ENCODE assay signal across 25 cellular contexts in genomic region chr1:109079240-109079622, GRCh38. TPM values are rescaled to one million over a fixed set of nuclear protein-coding genes. Genes with fewer than 3 reads are reported as not detected.
A peak's percentile ranks its signal among the peaks of the same experiment; 100 is the strongest.
DNase-seq lines count a peak whose midpoint lies in the region; ATAC-seq, FAIRE-seq and TF ChIP-seq lines count a peak whose summit lies in the region.
"Had no signal": no experiment of that assay in that cellular context is flagged by ENCODE, and none has a peak within 500 bp of the region (broad histone marks: within the 10 kb centered on the region; RNA-seq: fewer than 3 reads in every experiment).

No MANE protein-coding gene starts in this region.

- 95 to 100% methylated on average over 1 to 2 of the region's 2 CpGs for WGBS in H1 (ENCODE audit: extremely low coverage in 1 of 2, insufficient coverage in 1 of 2, insufficient read length in 1 of 2, insufficient replicate concordance in 2 of 2, low coverage in 1 of 2, low lambda C conversion rate in 2 of 2, missing lambda C conversion rate in 1 of 2), 2 experiments

- TF ChIP-seq CTCF in right atrium auricular region (IDR thresholded peaks at IDR 0.05) (no peak), H1 (IDR thresholded peaks at IDR 0.05; ENCODE audit: control extremely low read depth in 1 of 3, insufficient read depth in 1 of 3, low read depth in 1 of 3, low read length in 3 of 3) (no peak), parathyroid adenoma (IDR thresholded peaks at IDR 0.05) (no peak), upper lobe of right lung (IDR thresholded peaks at IDR 0.05) (no peak), brain microvascular endothelial cell (IDR thresholded peaks at IDR 0.05; ENCODE audit: low read depth, low read length, missing control alignments) (no peak)

- no peak overlapping the region for H4K8ac ChIP-seq in H1 (ENCODE audit: extremely low read depth, insufficient read depth, low read length)

- H2AFZ ChIP-seq in H1 (ENCODE audit: low read length): no peak overlapping the region; the same call in 1 of the 2 replicates
- H2AFZ ChIP-seq in parathyroid adenoma: no peak overlapping the region

- H3K4me1 ChIP-seq in right atrium auricular region (peaks cover 0 to 18% of the 10 kb centered on the region in 2 donors), H1 (replicated peaks in 1 of 4; ENCODE audit: control insufficient read depth in 3 of 4, insufficient read depth in 4 of 4, low read length in 3 of 4) (peaks cover 0 to 7% (median 3%) of the 10 kb centered on the region in 4 experiments; a peak in 5 of 7 replicates), parathyroid adenoma (no peaks in the 10 kb centered on the region), upper lobe of right lung (peaks cover 8% of the 10 kb centered on the region)

- no peak for ATAC-seq in upper lobe of right lung
- ATAC-seq in HG02588 (IDR thresholded peaks at IDR 0.05; ENCODE audit: unreplicated experiment): no peak
- ATAC-seq: activated CD8-positive, alpha-beta T cell treated with anti-CD3 and anti-CD28 coated beads for 36 hours; naive thymus-derived CD8-positive, alpha-beta T cell; stimulated activated naive B cell treated with anti-CD40 and anti-IgM and Interleukin-4, amounts not matched to agents 10 μg/mL and 1 μg/mL and 100 μg/mL, for 72 hours had no signal

- H2BK5ac ChIP-seq in H1 (ENCODE audit: low read depth, low read length): no peak overlapping the region

- POLR2A ChIA-PET in H1 (lab: Charles Lee; ENCODE audit: partially characterized antibody): interaction anchor here (1.3 to 5.5 kb wide), 2 partner anchors 12 to 21 kb away, joined by 4 to 34 read pairs; no protein-coding TSS in a partner anchor

- H3K4me2 ChIP-seq in H1 (ENCODE audit: insufficient read depth in 1 of 2, low read depth in 2 of 2, low read length in 2 of 2): no peak overlapping the region; a peak in 1 of 4 replicates
- no peak overlapping the region for H3K4me2 ChIP-seq in parathyroid adenoma (ENCODE audit: low read length)

- no peaks in the 10 kb centered on the region for H3K27me3 ChIP-seq in right atrium auricular region
- no peaks in the 10 kb centered on the region for H3K27me3 ChIP-seq in H1 (replicated peaks in 1 of 4; ENCODE audit: control insufficient read depth in 3 of 4, extremely low read depth in 1 of 4, insufficient read depth in 3 of 4, low read length in 3 of 4)
- no peaks in the 10 kb centered on the region for H3K27me3 ChIP-seq in parathyroid adenoma (ENCODE audit: control insufficient read depth, insufficient read depth, low read length)
- H3K27me3 ChIP-seq in upper lobe of right lung: no peaks in the 10 kb centered on the region
- H3K27me3 ChIP-seq in brain microvascular endothelial cell (replicated peaks): no peaks in the 10 kb centered on the region
- H3K27me3 ChIP-seq: testis had no signal

- H3K18ac ChIP-seq in H1 (ENCODE audit: extremely low read depth, low read length): no peak overlapping the region

- no peak overlapping the region for H3K4me3 ChIP-seq in right atrium auricular region
- no peak overlapping the region for H3K4me3 ChIP-seq in H1 (ENCODE audit: extremely low read depth in 1 of 4, insufficient read depth in 2 of 4, low read depth in 3 of 4, low read length in 4 of 4)
- no peak overlapping the region for H3K4me3 ChIP-seq in parathyroid adenoma (ENCODE audit: low read depth, low read length)
- no peak overlapping the region for H3K4me3 ChIP-seq in upper lobe of right lung
- no peak overlapping the region for H3K4me3 ChIP-seq in brain microvascular endothelial cell (ENCODE audit: low read depth, low read length)
- H3K4me3 ChIP-seq: lung, PC-9, testis had no signal

- H3K36me3 ChIP-seq in right atrium auricular region (no peaks in the 10 kb centered on the region), H1 (ENCODE audit: control insufficient read depth in 2 of 4, insufficient read depth in 4 of 4, low read length in 3 of 4) (no peaks in the 10 kb centered on the region), parathyroid adenoma (ENCODE audit: control insufficient read depth, insufficient read depth, low read length) (no peaks in the 10 kb centered on the region), upper lobe of right lung (no peaks in the 10 kb centered on the region), brain microvascular endothelial cell (replicated peaks) (no peaks in the 10 kb centered on the region)

- no peak overlapping the region for H3K23ac ChIP-seq in H1 (ENCODE audit: insufficient read length)

- H3K9ac ChIP-seq in H1 (replicated peaks in 1 of 4; ENCODE audit: extremely low read depth in 1 of 4, low read depth in 3 of 4, low read length in 3 of 4) (no peak overlapping the region), parathyroid adenoma (no peak overlapping the region)

- CTCF ChIA-PET in H1 (lab: Charles Lee; ENCODE audit: partially characterized antibody): interaction anchor here (0.6 kb wide), 1 partner anchor 69 kb away, joined by 3 read pairs; no protein-coding TSS in a partner anchor

- in situ Hi-C loops in brain microvascular endothelial cell (cut with HindIII; ENCODE audit: low pct_ligation_motif_present, low sequenced_read_pairs): no loop called here

- H2BK12ac ChIP-seq in H1 (ENCODE audit: low read depth, low read length): no peak overlapping the region; the same call in 1 of the 2 replicates

- H3K4ac ChIP-seq in H1 (replicated peaks; ENCODE audit: insufficient read length, low read depth, low read length): no peak overlapping the region

- H3K14ac ChIP-seq in H1 (ENCODE audit: insufficient read length): no peak overlapping the region

- no peak for TF ChIP-seq POLR2A in H1 (IDR thresholded peaks at IDR 0.05; ENCODE audit: control extremely low read depth in 1 of 2, low read depth in 2 of 2, low read length in 2 of 2)

- no peak for FAIRE-seq in H1 (lab: Jason Lieb, UNC)
- FAIRE-seq: GM18507 had no signal

- peak overlapping the region; percentile 71 for H2BK120ac ChIP-seq in H1 (replicated peaks; ENCODE audit: low read depth, low read length)

- H2AK5ac ChIP-seq in H1 (ENCODE audit: low read depth, low read length): no peak overlapping the region

- DNase-seq in right atrium auricular region (ENCODE audit: low spot score): no peak
- DNase-seq in cardiac septum (ENCODE audit: low spot score): no peak
- no peak for DNase-seq in H1 (ENCODE audit: low read depth in 1 of 2, low spot score in 2 of 2)
- no peak for DNase-seq in upper lobe of right lung
- no peak for DNase-seq in stimulated activated CD4-positive, alpha-beta T cell treated with anti-CD3 and anti-CD28 coated beads, Interleukin-4, amount 100 ng/mL, for 1 hour
- no peak for DNase-seq in brain microvascular endothelial cell
- DNase-seq: activated CD8-positive, alpha-beta memory T cell treated with anti-CD3 and anti-CD28 coated beads, Interleukin-2, amount 50 U/mL, for 48 hours; activated CD8-positive, alpha-beta T cell treated with anti-CD3 and anti-CD28 coated beads for 36 hours; activated naive CD4-positive, alpha-beta T cell treated with anti-CD3 and anti-CD28 coated beads, Interleukin-2, amount 10 ng/mL, durations not matched to agents 7 days and 5 days; amniotic stem cell; CD4-positive, alpha-beta memory T cell; glutamatergic neuron; islet precursor cell; Karpas-422; naive thymus-derived CD8-positive, alpha-beta T cell; NCI-H1417; NCI-H2029; NCI-H524 treated with DMSO at 0.1 percent for 48 hours; stimulated activated naive B cell treated with anti-CD40 and anti-IgM and Interleukin-4, amounts not matched to agents 10 μg/mL and 1 μg/mL and 100 μg/mL, for 72 hours had no signal

- H3K79me1 ChIP-seq in H1 (ENCODE audit: low read depth, low read length): no peaks in the 10 kb centered on the region

- no peak for TF ChIP-seq RAD21 in H1 (IDR thresholded peaks at IDR 0.05 in 1 of 2, conservative IDR thresholded peaks at IDR 0.05 in 1 of 2; ENCODE audit: low read depth in 2 of 2, low read length in 2 of 2)

- H4K91ac ChIP-seq in H1 (replicated peaks; ENCODE audit: insufficient read length, low read length): peak overlapping the region; percentile 36

- no peak overlapping the region for H3K56ac ChIP-seq in H1 (replicated peaks; ENCODE audit: insufficient read length, low read depth, low read length)

- 0 out of 2 replicates have a peak overlapping the region, but pooled peaks have one; percentile 13 for H2BK15ac ChIP-seq in H1 (ENCODE audit: low read length)

- H3K79me2 ChIP-seq in H1 (ENCODE audit: control insufficient read depth in 1 of 2, insufficient read depth in 2 of 2, low read length in 2 of 2) (peaks cover 0 to 14% of the 10 kb centered on the region in 2 experiments; a peak in 3 of 4 replicates), parathyroid adenoma (peaks cover 3% of the 10 kb centered on the region)

- H4K20me1 ChIP-seq in H1 (replicated peaks in 1 of 2; ENCODE audit: control insufficient read depth in 1 of 2, insufficient read depth in 2 of 2, low read length in 2 of 2): no peaks in the 10 kb centered on the region

- no peaks in the 10 kb centered on the region for H3K9me3 ChIP-seq in right atrium auricular region
- H3K9me3 ChIP-seq in H1 (ENCODE audit: insufficient read depth in 2 of 2, low read depth in 1 of 2, low read length in 1 of 2): no peaks in the 10 kb centered on the region
- no peaks in the 10 kb centered on the region for H3K9me3 ChIP-seq in parathyroid adenoma (ENCODE audit: control insufficient read depth, low read length)
- H3K9me3 ChIP-seq in upper lobe of right lung: no peaks in the 10 kb centered on the region
- H3K9me3 ChIP-seq: testis had no signal

- intact Hi-C loops in cardiac septum (cut with DNase I) (no loop called here), upper lobe of right lung (cut with DNase I) (no loop called here)

- H3K27ac ChIP-seq in right atrium auricular region: peak overlapping the region; percentile 64 to 75
- H3K27ac ChIP-seq in H1 (ENCODE audit: low read depth, low read length): no peak overlapping the region
- H3K27ac ChIP-seq in parathyroid adenoma: peak overlapping the region; percentile 78
- peak overlapping the region; percentile 42 for H3K27ac ChIP-seq in upper lobe of right lung
- no peak overlapping the region for H3K27ac ChIP-seq in brain microvascular endothelial cell
- H3K27ac ChIP-seq: PC-9 had no signal

- H3K23me2 ChIP-seq in H1 (ENCODE audit: low read depth, low read length): no peaks in the 10 kb centered on the region; the same call in 1 of the 2 replicates

- TF ChIP-seq EP300 in H1 (IDR thresholded peaks at IDR 0.05; ENCODE audit: borderline replicate concordance in 1 of 2, low read depth in 2 of 2, low read length in 2 of 2): no peak

- H4K5ac ChIP-seq in H1 (ENCODE audit: insufficient read length, low read depth, low read length): no peak overlapping the region

- peak overlapping the region; percentile 13; the same call in 1 of the 2 replicates for H2BK20ac ChIP-seq in H1 (ENCODE audit: low read length)

RNA-seq across cellular contexts. Expression of gene TAF13, which starts 3.4 kb away (rescaled TPM):
- 10 to 100 TPM; 32.2 to 35.9 TPM for total RNA-seq in right atrium auricular region
- total RNA-seq in cardiac septum: 65.0 TPM
- total RNA-seq in H1 (2021; fragmentation: NEBNext Ultra II Directional; extraction: Animal tissue kit (Norgen Biotek cat#: 25700)): 41.5 and 41.7 TPM in 2 replicates
- 5.6 and 13.1 TPM in 2 replicates for polyA plus RNA-seq in H1 (2011; rRNA removed)
- polyA plus RNA-seq in H1 (2011; cell fraction: cytosol; rRNA removed): 18.8 TPM
- polyA plus RNA-seq in H1 (2011; cell fraction: nucleus; rRNA removed): 0.51 TPM
- polyA plus RNA-seq in H1 (2012, experiment 1 of 2): 18.0 to 45.8 TPM (median 21.1 TPM) in 4 replicates
- 9.1 TPM for polyA plus RNA-seq in H1 (2012, experiment 2 of 2)
- 29.7 TPM for polyA plus RNA-seq in H1 (2013, experiment 1 of 2)
- polyA plus RNA-seq in H1 (2013, experiment 2 of 2): 33.2 TPM
- 5.0 and 7.9 TPM in 2 replicates for polyA minus RNA-seq in H1 (2011; rRNA and poly(A)+ RNA removed)
- 15.2 TPM for polyA minus RNA-seq in H1 (2011; cell fraction: cytosol; rRNA and poly(A)+ RNA removed)
- 4.3 TPM for polyA minus RNA-seq in H1 (2011; cell fraction: nucleus; rRNA and poly(A)+ RNA removed)
- total RNA-seq in upper lobe of right lung: 41.1 TPM

RNA-seq across cellular contexts. Expression of gene TMEM167B, which starts 11.3 kb away (rescaled TPM):
- total RNA-seq in right atrium auricular region: 10 to 100 TPM; 18.9 to 23.9 TPM
- total RNA-seq in cardiac septum: 37.4 TPM
- total RNA-seq in H1 (2021; fragmentation: NEBNext Ultra II Directional; extraction: Animal tissue kit (Norgen Biotek cat#: 25700)): 14.2 and 14.8 TPM in 2 replicates
- polyA plus RNA-seq in H1 (2011; rRNA removed): 3.5 and 3.6 TPM in 2 replicates
- 6.5 TPM for polyA plus RNA-seq in H1 (2011; cell fraction: cytosol; rRNA removed)
- polyA plus RNA-seq in H1 (2011; cell fraction: nucleus; rRNA removed): 4.0 TPM
- polyA plus RNA-seq in H1 (2012, experiment 1 of 2): 10.2 to 13.5 TPM (median 12.5 TPM) in 4 replicates
- polyA plus RNA-seq in H1 (2012, experiment 2 of 2): 1.9 TPM
- polyA plus RNA-seq in H1 (2013, experiment 1 of 2): 10.1 TPM
- polyA plus RNA-seq in H1 (2013, experiment 2 of 2): 11.6 TPM
- 9.6 and 10.8 TPM in 2 replicates for polyA minus RNA-seq in H1 (2011; rRNA and poly(A)+ RNA removed)
- 4.9 TPM for polyA minus RNA-seq in H1 (2011; cell fraction: cytosol; rRNA and poly(A)+ RNA removed)
- polyA minus RNA-seq in H1 (2011; cell fraction: nucleus; rRNA and poly(A)+ RNA removed): 4.3 TPM
- 49.7 TPM for total RNA-seq in upper lobe of right lung

RNA-seq across cellular contexts. Expression of gene ELAPOR1, which starts 34.7 kb away (rescaled TPM):
- total RNA-seq in right atrium auricular region: under 1 TPM; 0.11 to 0.12 TPM
- total RNA-seq in cardiac septum: 0.30 TPM
- 1.2 TPM in 2 replicates for total RNA-seq in H1 (2021; fragmentation: NEBNext Ultra II Directional; extraction: Animal tissue kit (Norgen Biotek cat#: 25700))
- 2.5 and 3.1 TPM in 2 replicates for polyA plus RNA-seq in H1 (2011; rRNA removed)
- 2.5 TPM for polyA plus RNA-seq in H1 (2011; cell fraction: cytosol; rRNA removed)
- polyA plus RNA-seq in H1 (2011; cell fraction: nucleus; rRNA removed): 4.4 TPM
- 0.62 to 1.2 TPM (median 0.89 TPM) in 4 replicates for polyA plus RNA-seq in H1 (2012, experiment 1 of 2)
- polyA plus RNA-seq in H1 (2012, experiment 2 of 2): 0.92 TPM
- 1.3 TPM for polyA plus RNA-seq in H1 (2013, experiment 1 of 2)
- polyA plus RNA-seq in H1 (2013, experiment 2 of 2): 1.0 TPM
- polyA minus RNA-seq in H1 (2011; rRNA and poly(A)+ RNA removed): 2.1 and 4.1 TPM in 2 replicates
- polyA minus RNA-seq in H1 (2011; cell fraction: cytosol; rRNA and poly(A)+ RNA removed): 1.2 TPM
- 1.7 TPM for polyA minus RNA-seq in H1 (2011; cell fraction: nucleus; rRNA and poly(A)+ RNA removed)
- total RNA-seq in upper lobe of right lung: 5.6 TPM

RNA-seq across cellular contexts. Expression of gene WDR47, which starts 37.3 kb away (rescaled TPM):
- total RNA-seq in right atrium auricular region (10 to 100 TPM; 14.0 to 22.4 TPM), cardiac septum (15.7 TPM), upper lobe of right lung (14.7 TPM)
- total RNA-seq in H1 (2021; fragmentation: NEBNext Ultra II Directional; extraction: Animal tissue kit (Norgen Biotek cat#: 25700)): 6.7 and 7.2 TPM in 2 replicates
- 1.2 and 1.9 TPM in 2 replicates for polyA plus RNA-seq in H1 (2011; rRNA removed)
- polyA plus RNA-seq in H1 (2011; cell fraction: cytosol; rRNA removed): 2.3 TPM
- polyA plus RNA-seq in H1 (2011; cell fraction: nucleus; rRNA removed): 1.1 TPM
- polyA plus RNA-seq in H1 (2012, experiment 1 of 2): 2.3 to 3.8 TPM (median 2.9 TPM) in 4 replicates
- 0.21 TPM for polyA plus RNA-seq in H1 (2012, experiment 2 of 2)
- 2.7 TPM for polyA plus RNA-seq in H1 (2013, experiment 1 of 2)
- polyA plus RNA-seq in H1 (2013, experiment 2 of 2): 2.4 TPM
- 3.6 and 5.9 TPM in 2 replicates for polyA minus RNA-seq in H1 (2011; rRNA and poly(A)+ RNA removed)
- polyA minus RNA-seq in H1 (2011; cell fraction: cytosol; rRNA and poly(A)+ RNA removed): 4.7 TPM
- polyA minus RNA-seq in H1 (2011; cell fraction: nucleus; rRNA and poly(A)+ RNA removed): 5.0 TPM

Comparison
In these comparisons a context has a peak if more than half of its experiments do, and no peak if none do; other contexts are left out.
1. H3K27ac ChIP-seq: peak in right atrium auricular region (2 of 2), parathyroid adenoma (single experiment) and upper lobe of right lung (single experiment); none in H1 (single experiment) and brain microvascular endothelial cell (single experiment).